ENCODE assay signal across 19 cellular contexts in the genomic region with DNA sequence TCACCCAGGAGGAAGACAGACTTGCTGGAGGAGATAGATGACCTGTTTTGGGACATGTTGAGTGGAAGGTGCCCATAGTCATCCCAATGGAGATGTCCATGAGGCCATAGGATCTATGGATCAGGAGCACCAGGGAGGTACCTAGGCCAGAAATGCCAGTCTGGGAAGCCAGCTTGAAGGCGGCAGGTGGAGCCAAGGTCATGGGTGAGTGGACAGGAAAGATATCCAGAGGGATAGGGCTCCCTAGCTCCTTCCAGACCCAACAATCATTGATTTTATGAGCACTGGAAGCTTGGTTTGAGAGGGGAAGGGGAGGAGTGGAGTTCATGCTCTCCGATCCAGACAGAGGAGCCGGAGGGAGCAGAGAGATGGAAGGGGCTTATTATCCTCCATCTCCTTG.
DNase-seq lines count a peak whose midpoint lies in the region; ATAC-seq and TF ChIP-seq lines count a peak whose summit lies in the region.
"Had no signal": no experiment of that assay in that cellular context is flagged by ENCODE, and none has a peak within 500 bp of the region (broad histone marks: within the 10 kb centered on the region; RNA-seq: fewer than 3 reads in every experiment).

No MANE protein-coding gene starts in this region.

- POLR2A ChIA-PET in activated CD8-positive, alpha-beta T cell treated with anti-CD3 and anti-CD28 coated beads, Interleukin-2, amount 10 ng/mL, durations not matched to agents 7 days and 5 days (lab: Charles Lee), result no interaction called here
- POLR2A ChIA-PET in activated CD8-positive, alpha-beta T cell treated with anti-CD3 and anti-CD28 coated beads for 36 hours (lab: Charles Lee), result interaction anchor here (0.7 kb wide), 1 partner anchor 26 kb away, joined by 3 read pairs; no protein-coding TSS in a partner anchor

- no peaks in the 10 kb centered on the region for H3K79me1 ChIP-seq in neuronal stem cell (ENCODE audit: low read depth, low read length)

- no peak overlapping the region for H2AK5ac ChIP-seq in neuronal stem cell (ENCODE audit: low read depth, low read length)

- H3K4me3 ChIP-seq in BLaER1 (no peak overlapping the region), body of pancreas (no peak overlapping the region), lung (no peak overlapping the region), neuronal stem cell (ENCODE audit: low read length in 2 of 2) (no peak overlapping the region)
- H3K4me3 ChIP-seq: A549 had no signal

- H3K27me3 ChIP-seq in BLaER1 (no peaks in the 10 kb centered on the region), body of pancreas (no peaks in the 10 kb centered on the region), lung (ENCODE audit: control insufficient read depth, insufficient read depth) (no peaks in the 10 kb centered on the region), neuronal stem cell (ENCODE audit: control insufficient read depth in 3 of 3, insufficient read depth in 3 of 3, low read depth in 1 of 3, low read length in 3 of 3) (peaks cover 0 to 2% (median 1%) of the 10 kb centered on the region in 3 experiments)

- no peak overlapping the region for H3K14ac ChIP-seq in neuronal stem cell (ENCODE audit: low read length)

- no peaks in the 10 kb centered on the region for H3K9me3 Mint-ChIP-seq in activated CD8-positive, alpha-beta T cell treated with anti-CD3 and anti-CD28 coated beads, Interleukin-2, amount 10 ng/mL, durations not matched to agents 7 days and 5 days (ENCODE audit: insufficient read depth)
- H3K9me3 Mint-ChIP-seq in activated CD8-positive, alpha-beta T cell treated with anti-CD3 and anti-CD28 coated beads for 36 hours, result no peaks in the 10 kb centered on the region
- H3K9me3 Mint-ChIP-seq: CD4-positive, alpha-beta T cell; CD8-positive, alpha-beta T cell had no signal

- intact Hi-C loops in activated CD8-positive, alpha-beta T cell treated with anti-CD3 and anti-CD28 coated beads for 36 hours (cut with micrococcal nuclease), result no loop called here
- intact Hi-C loops in body of pancreas (cut with DNase I), result no loop called here

- H4K8ac ChIP-seq in neuronal stem cell (ENCODE audit: low read depth, low read length), result no peak overlapping the region

- no peak overlapping the region for H3K27ac ChIP-seq in BLaER1
- no peak overlapping the region for H3K27ac ChIP-seq in body of pancreas
- no peak overlapping the region for H3K27ac ChIP-seq in lung (ENCODE audit: low read depth in 1 of 2, low read length in 1 of 2)
- H3K27ac ChIP-seq in neuronal stem cell (replicated peaks; ENCODE audit: low read length), result no peak overlapping the region
- H3K27ac ChIP-seq: 22Rv1, A549, C4-2B had no signal

- no peak overlapping the region for H3K18ac ChIP-seq in neuronal stem cell (ENCODE audit: low read length)

- no peak overlapping the region for H2AFZ ChIP-seq in neuronal stem cell (ENCODE audit: low read length)

- peak; percentile 8 for DNase-seq in activated CD8-positive, alpha-beta T cell treated with anti-CD3 and anti-CD28 coated beads, Interleukin-2, amount 10 ng/mL, durations not matched to agents 7 days and 5 days
- DNase-seq in activated CD8-positive, alpha-beta T cell treated with anti-CD3 and anti-CD28 coated beads for 36 hours, result no peak
- DNase-seq in body of pancreas, result peak in 3 of 4 donors; percentile 8 to 42 (median 17)
- DNase-seq in lung (ENCODE audit: low spot score), result peak; percentile 10
- no peak for DNase-seq in activated CD4-positive, CD25-positive, alpha-beta regulatory T cell treated with anti-CD3 and anti-CD28 coated beads, Interleukin-2, amount 50 U/mL, for 72 hours
- no peak for DNase-seq in neuronal stem cell (ENCODE audit: low spot score)
- no peak for DNase-seq in KG1 (lab: John Stamatoyannopoulos, UW)
- DNase-seq: AML-193; Caco-2; Calu3; CD4-positive, alpha-beta T cell; CD8-positive, alpha-beta T cell; DMS79 treated with DMSO at 0.1 percent for 48 hours; GF-D8 had no signal

- H3K9me3 ChIP-seq in BLaER1 (no peaks in the 10 kb centered on the region), body of pancreas (no peaks in the 10 kb centered on the region), lung (ENCODE audit: control insufficient read depth in 2 of 2, insufficient read depth in 1 of 2, low read length in 1 of 2) (no peaks in the 10 kb centered on the region), neuronal stem cell (replicated peaks in 1 of 2; ENCODE audit: control insufficient read depth in 2 of 2, insufficient read depth in 1 of 2, low read depth in 1 of 2, low read length in 2 of 2) (peaks cover 0 to 2% of the 10 kb centered on the region in 2 donors)
- H3K9me3 ChIP-seq: A549, Caco-2 had no signal

- H3K9ac ChIP-seq in BLaER1 (no peak overlapping the region), neuronal stem cell (ENCODE audit: low read depth, low read length, poor library complexity) (no peak overlapping the region)

- H3K4me1 Mint-ChIP-seq in activated CD8-positive, alpha-beta T cell treated with anti-CD3 and anti-CD28 coated beads, Interleukin-2, amount 10 ng/mL, durations not matched to agents 7 days and 5 days (ENCODE audit: low read depth), result no peaks in the 10 kb centered on the region
- no peaks in the 10 kb centered on the region for H3K4me1 Mint-ChIP-seq in activated CD8-positive, alpha-beta T cell treated with anti-CD3 and anti-CD28 coated beads for 36 hours (ENCODE audit: low read depth)
- H3K4me1 Mint-ChIP-seq: B cell had no signal

- H2BK15ac ChIP-seq in neuronal stem cell (ENCODE audit: low read length), result no peak overlapping the region

- TF ChIP-seq POLR2A in body of pancreas (IDR thresholded peaks at IDR 0.05), result no peak

- H3K4me1 ChIP-seq in BLaER1 (peaks cover 12% of the 10 kb centered on the region), body of pancreas (peaks cover 6% of the 10 kb centered on the region), lung (ENCODE audit: control insufficient read depth in 2 of 2, insufficient read depth in 2 of 2, low read length in 2 of 2) (no peaks in the 10 kb centered on the region), neuronal stem cell (ENCODE audit: control insufficient read depth in 2 of 2, insufficient read depth in 1 of 2, low read depth in 1 of 2, low read length in 2 of 2) (peaks cover 0 to 8% of the 10 kb centered on the region in 2 donors)
- H3K4me1 ChIP-seq: A549, Caco-2 had no signal

- no peaks in the 10 kb centered on the region for H4K20me1 ChIP-seq in BLaER1

- H3K27ac Mint-ChIP-seq in activated CD8-positive, alpha-beta T cell treated with anti-CD3 and anti-CD28 coated beads, Interleukin-2, amount 10 ng/mL, durations not matched to agents 7 days and 5 days, result no peak overlapping the region
- H3K27ac Mint-ChIP-seq in activated CD8-positive, alpha-beta T cell treated with anti-CD3 and anti-CD28 coated beads for 36 hours, result no peak overlapping the region
- H3K27ac Mint-ChIP-seq: B cell; CD4-positive, alpha-beta T cell; CD8-positive, alpha-beta T cell had no signal

- no peak overlapping the region for H2BK120ac ChIP-seq in neuronal stem cell (ENCODE audit: low read depth, low read length)

- H2BK5ac ChIP-seq in neuronal stem cell (ENCODE audit: low read length), result no peak overlapping the region

- no peak overlapping the region for H4K91ac ChIP-seq in neuronal stem cell (ENCODE audit: low read depth, low read length, poor library complexity)

- no peak overlapping the region for H3K23ac ChIP-seq in neuronal stem cell (ENCODE audit: low read depth, low read length, poor library complexity)

- H3K36me3 Mint-ChIP-seq in activated CD8-positive, alpha-beta T cell treated with anti-CD3 and anti-CD28 coated beads, Interleukin-2, amount 10 ng/mL, durations not matched to agents 7 days and 5 days (ENCODE audit: low read depth), result no peaks in the 10 kb centered on the region
- H3K36me3 Mint-ChIP-seq in activated CD8-positive, alpha-beta T cell treated with anti-CD3 and anti-CD28 coated beads for 36 hours (ENCODE audit: low read depth), result no peaks in the 10 kb centered on the region
- H3K36me3 Mint-ChIP-seq: CD8-positive, alpha-beta T cell had no signal

- H3K27me3 Mint-ChIP-seq in activated CD8-positive, alpha-beta T cell treated with anti-CD3 and anti-CD28 coated beads, Interleukin-2, amount 10 ng/mL, durations not matched to agents 7 days and 5 days (ENCODE audit: low read depth), result peaks cover 5% of the 10 kb centered on the region
- H3K27me3 Mint-ChIP-seq in activated CD8-positive, alpha-beta T cell treated with anti-CD3 and anti-CD28 coated beads for 36 hours, result peaks cover 5% of the 10 kb centered on the region

- no peak overlapping the region for H3K4ac ChIP-seq in neuronal stem cell (ENCODE audit: low read length)

- WGBS in body of pancreas, 2 donors, result 40 to 61% methylated on average over 3 of the region's 3 CpGs
- WGBS in lung, 2 donors, result 91 to 93% methylated on average over 3 of the region's 3 CpGs
- no CpG with 5 or more reads among the region's 3 CpGs for WGBS in neuronal stem cell (ENCODE audit: extremely low coverage in 2 of 2, insufficient read length in 2 of 2, insufficient replicate concordance in 1 of 2), 2 donors

- TF ChIP-seq CTCF in activated CD8-positive, alpha-beta T cell treated with anti-CD3 and anti-CD28 coated beads for 36 hours (IDR thresholded peaks at IDR 0.05), result no peak
- no peak for TF ChIP-seq CTCF in body of pancreas (IDR thresholded peaks at IDR 0.05)
- no peak for TF ChIP-seq CTCF in lung (IDR thresholded peaks at IDR 0.05; ENCODE audit: control extremely low read depth, extremely low read depth)

- CTCF ChIA-PET in activated CD8-positive, alpha-beta T cell treated with anti-CD3 and anti-CD28 coated beads, Interleukin-2, amount 10 ng/mL, durations not matched to agents 7 days and 5 days (lab: Charles Lee), result no interaction called here
- CTCF ChIA-PET in activated CD8-positive, alpha-beta T cell treated with anti-CD3 and anti-CD28 coated beads for 36 hours (lab: Charles Lee), result no interaction called here

- no peak for ATAC-seq in activated CD8-positive, alpha-beta T cell treated with anti-CD3 and anti-CD28 coated beads, Interleukin-2, amount 10 ng/mL, durations not matched to agents 7 days and 5 days
- ATAC-seq in activated CD8-positive, alpha-beta T cell treated with anti-CD3 and anti-CD28 coated beads for 36 hours, result no peak
- no peak for ATAC-seq in body of pancreas
- no peak for ATAC-seq in lung (ENCODE audit: insufficient read depth, low FRiP score)
- ATAC-seq: A549; CD8-positive, alpha-beta T cell had no signal

- peak overlapping the region; percentile 56 for H3K4me2 ChIP-seq in BLaER1
- H3K4me2 ChIP-seq in neuronal stem cell (ENCODE audit: insufficient read depth, low read length, poor library complexity, severe bottlenecking), result no peak overlapping the region
- H3K4me2 ChIP-seq: A549 had no signal

- no peak overlapping the region for H2BK12ac ChIP-seq in neuronal stem cell (ENCODE audit: low read length)

- H3K36me3 ChIP-seq in BLaER1 (no peaks in the 10 kb centered on the region), body of pancreas (replicated peaks in 1 of 2; ENCODE audit: insufficient read depth in 1 of 2, low read depth in 2 of 2) (no peaks in the 10 kb centered on the region), lung (ENCODE audit: control insufficient read depth in 2 of 2, insufficient read depth in 2 of 2, low read length in 2 of 2) (no peaks in the 10 kb centered on the region), neuronal stem cell (replicated peaks in 1 of 2; ENCODE audit: control insufficient read depth in 2 of 2, insufficient read depth in 2 of 2, low read length in 2 of 2) (no peaks in the 10 kb centered on the region)

- H3K4me3 Mint-ChIP-seq in activated CD8-positive, alpha-beta T cell treated with anti-CD3 and anti-CD28 coated beads, Interleukin-2, amount 10 ng/mL, durations not matched to agents 7 days and 5 days, result no peak overlapping the region
- no peak overlapping the region for H3K4me3 Mint-ChIP-seq in activated CD8-positive, alpha-beta T cell treated with anti-CD3 and anti-CD28 coated beads for 36 hours
- H3K4me3 Mint-ChIP-seq: B cell; CD4-positive, alpha-beta T cell; CD8-positive, alpha-beta T cell had no signal

Comparison
In these comparisons a context has a peak if more than half of its experiments do, and no peak if none do; other contexts are left out.
1. DNase-seq: peak in activated CD8-positive, alpha-beta T cell treated with anti-CD3 and anti-CD28 coated beads, Interleukin-2, amount 10 ng/mL, durations not matched to agents 7 days and 5 days (single experiment), body of pancreas (3 of 4) and lung (single experiment); none in activated CD8-positive, alpha-beta T cell treated with anti-CD3 and anti-CD28 coated beads for 36 hours (single experiment), activated CD4-positive, CD25-positive, alpha-beta regulatory T cell treated with anti-CD3 and anti-CD28 coated beads, Interleukin-2, amount 50 U/mL, for 72 hours (single experiment), neuronal stem cell (single experiment) and KG1 (single experiment).